In genomic region chr5:139641116-139642080, GRCh38 we compare ENCODE assay signal across 14 cellular contexts.
DNase-seq lines count a peak whose midpoint lies in the region; ATAC-seq and TF ChIP-seq lines count a peak whose summit lies in the region.
"Had no signal": no experiment of that assay in that cellular context is flagged by ENCODE, and none has a peak within 500 bp of the region (broad histone marks: within the 10 kb centered on the region; RNA-seq: fewer than 3 reads in every experiment).

No MANE protein-coding gene starts in this region.

- peak overlapping the region; percentile 86 to 99 (median 95) for H3K4me2 ChIP-seq in BLaER1 treated with 17β-estradiol and CSF1 and Interleukin-3, amounts not matched to agents 10 nM and 100 nM

- H4K20me1 ChIP-seq in BLaER1 treated with 17β-estradiol and CSF1 and Interleukin-3, amounts not matched to agents 10 nM and 100 nM = peaks cover 6 to 72% (median 34%) of the 10 kb centered on the region in 11 experiments; a peak in 18 of 22 replicates

- no peaks in the 10 kb centered on the region for H3K36me3 ChIP-seq in BLaER1 treated with 17β-estradiol and CSF1 and Interleukin-3, amounts not matched to agents 10 nM and 100 nM
- H3K36me3 ChIP-seq: pancreas had no signal

- no peaks in the 10 kb centered on the region for H3K9me3 ChIP-seq in BLaER1 treated with 17β-estradiol and CSF1 and Interleukin-3, amounts not matched to agents 10 nM and 100 nM (replicated peaks in 1 of 11)
- H3K9me3 ChIP-seq: pancreas had no signal

- DNase-seq in islet precursor cell (peak; percentile 53), retina (peak; percentile 9), glomerular visceral epithelial cell (ENCODE audit: extremely low spot score) (no peak), NCI-H2081 treated with DMSO at 0.1 percent for 48 hours (lab: John Stamatoyannopoulos, UW) (no peak)
- DNase-seq: DMS79, Karpas-422, NCI-H1930, NCI-H526 treated with DMSO at 0.1 percent for 48 hours, RPMI8226 had no signal

- no peak for TF ChIP-seq EP300 in Ishikawa (IDR thresholded peaks at IDR 0.05; ENCODE audit: borderline replicate concordance)

- TF ChIP-seq RAD21 in Ishikawa (IDR thresholded peaks at IDR 0.05; ENCODE audit: low read depth) = no peak

- no peak overlapping the region for H3K27ac ChIP-seq in BLaER1 treated with 17β-estradiol and CSF1 and Interleukin-3, amounts not matched to agents 10 nM and 100 nM

- no peak overlapping the region for H3K4me3 ChIP-seq in BLaER1 treated with 17β-estradiol and CSF1 and Interleukin-3, amounts not matched to agents 10 nM and 100 nM
- H3K4me3 ChIP-seq: pancreas had no signal

- H3K9ac ChIP-seq in BLaER1 treated with 17β-estradiol and CSF1 and Interleukin-3, amounts not matched to agents 10 nM and 100 nM = peak overlapping the region in 3 of 11 experiments; percentile 2 to 30 (median 14); a peak in 2 of 22 replicates

- H3K27me3 ChIP-seq in BLaER1 treated with 17β-estradiol and CSF1 and Interleukin-3, amounts not matched to agents 10 nM and 100 nM = peaks cover 0 to 6% (median 0%) of the 10 kb centered on the region in 11 experiments; a peak in 2 of 22 replicates
- H3K27me3 ChIP-seq: pancreas had no signal

- peaks cover 96 to 99% (median 98%) of the 10 kb centered on the region in 10 experiments for H3K4me1 ChIP-seq in BLaER1 treated with 17β-estradiol and CSF1 and Interleukin-3, amounts not matched to agents 10 nM and 100 nM

- no peak for ATAC-seq in GM21381 (IDR thresholded peaks at IDR 0.05; ENCODE audit: unreplicated experiment)
- ATAC-seq in GM18517 (IDR thresholded peaks at IDR 0.05; ENCODE audit: unreplicated experiment) = no peak
- ATAC-seq: pancreas had no signal

TF ChIP-seq in Ishikawa, 13 proteins besides CTCF, POLR2A, EP300 and RAD21:
- TF ChIP-seq TCF12 (IDR thresholded peaks at IDR 0.05; ENCODE audit: low read depth) (no peak), TAF1 (IDR thresholded peaks at IDR 0.05; ENCODE audit: low read depth) (no peak), YY1 (IDR thresholded peaks at IDR 0.05; ENCODE audit: low read depth) (peak; percentile 60; the same call in 1 of the 2 replicates)

Comparison
In these comparisons a context has a peak if more than half of its experiments do, and no peak if none do; other contexts are left out.
1. DNase-seq: peak in islet precursor cell (single experiment) and retina (single experiment); none in glomerular visceral epithelial cell (single experiment) and NCI-H2081 treated with DMSO at 0.1 percent for 48 hours (single experiment).